In the genomic region with DNA sequence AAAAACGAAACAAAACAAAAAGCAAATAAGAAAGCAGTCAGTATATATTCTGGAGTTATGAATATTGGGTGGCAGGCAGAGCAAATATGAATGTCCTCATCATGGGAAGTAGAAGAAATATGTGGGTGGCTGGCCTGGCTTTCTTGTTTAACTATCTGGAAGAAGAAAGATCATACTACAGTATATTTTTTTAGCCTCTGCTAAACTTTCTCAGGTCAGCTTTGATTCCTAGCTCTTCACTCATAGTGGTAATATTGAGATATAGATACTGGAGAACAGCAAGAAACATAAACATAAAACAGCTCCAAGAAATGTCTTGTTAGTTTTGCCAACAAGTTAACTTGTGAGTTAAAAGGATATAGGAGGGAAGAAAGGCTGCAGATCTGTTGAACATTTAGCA, we compare ENCODE assay signal across 18 cellular contexts.
DNase-seq lines count a peak whose midpoint lies in the region; ATAC-seq, FAIRE-seq and TF ChIP-seq lines count a peak whose summit lies in the region.
"Had no signal": no experiment of that assay in that cellular context is flagged by ENCODE, and none has a peak within 500 bp of the region (broad histone marks: within the 10 kb centered on the region; RNA-seq: fewer than 3 reads in every experiment).

No MANE protein-coding gene starts in this region.

- no peak for TF ChIP-seq RAD21 in liver (IDR thresholded peaks at IDR 0.05)
- no peak for TF ChIP-seq RAD21 in HepG2 (CRISPR knock-in tag; IDR thresholded peaks at IDR 0.05)

- in situ Hi-C loops in HepG2 (cut with HindIII; ENCODE audit: extremely low pct_ligation_motif_present, low pct_unique_long_range_greater_than_20kb), result no loop called here

- no peak overlapping the region for H2AFZ ChIP-seq in HepG2 (ENCODE audit: low read length)

- FAIRE-seq in HepG2 (lab: Jason Lieb, UNC), result no peak
- FAIRE-seq: A204.1 had no signal

- H3K4me3 Mint-ChIP-seq in mesothelial cell of epicardium, result no peak overlapping the region
- H3K4me3 Mint-ChIP-seq: activated T-helper 17 cell treated with anti-CD3 and anti-CD28 coated beads, Interleukin-2, amount 50 U/mL, for 72 hours; natural killer cell treated with Interleukin-12 subunit alpha and Interleukin-12 subunit beta and Interleukin-15 and Interleukin-18, amount 100 ng/mL, for 72 hours; T-helper 2 cell treated with Interferon-gamma antibody and Interleukin-4, amounts not matched to agents 5 μg/mL and 100 μg/mL, for 36 hours had no signal

- H3K9me3 ChIP-seq in liver (ENCODE audit: control insufficient read depth in 4 of 4, low read length in 3 of 4), result no peaks in the 10 kb centered on the region
- H3K9me3 ChIP-seq in HepG2 (ENCODE audit: low read length), result no peaks in the 10 kb centered on the region
- H3K9me3 ChIP-seq: adrenal gland, thyroid gland had no signal

- CTCF ChIA-PET in HepG2 (lab: Yijun Ruan, JAX; ENCODE audit: low intra/inter-chr PET ratio, low total read pairs), result no interaction called here
- CTCF ChIA-PET in GM10248 (lab: Yijun Ruan, JAX), result interaction anchor here (0.6 to 0.9 kb wide), 2 partner anchors 10 to 119 kb away, joined by 3 read pairs; no protein-coding TSS in a partner anchor

- no peaks in the 10 kb centered on the region for H3K9me3 Mint-ChIP-seq in mesothelial cell of epicardium
- H3K9me3 Mint-ChIP-seq: activated T-helper 17 cell treated with anti-CD3 and anti-CD28 coated beads, Interleukin-2, amount 50 U/mL, for 72 hours; natural killer cell treated with Interleukin-12 subunit alpha and Interleukin-12 subunit beta and Interleukin-15 and Interleukin-18, amount 100 ng/mL, for 72 hours; T-helper 2 cell treated with Interferon-gamma antibody and Interleukin-4, amounts not matched to agents 5 μg/mL and 100 μg/mL, for 36 hours had no signal

- no peak for DNase-seq in HepG2 (ENCODE audit: low spot score)
- peak; percentile 80 for DNase-seq in choroid plexus epithelial cell (ENCODE audit: low read depth)
- DNase-seq in mesothelial cell of epicardium (ENCODE audit: low spot score in 2 of 2, unreplicated experiment in 2 of 2), result no peak
- no peak for DNase-seq in T-helper 2 cell
- no peak for DNase-seq in GM10248 (ENCODE audit: extremely low spot score)
- DNase-seq: activated CD4-positive, CD25-positive, alpha-beta regulatory T cell treated with anti-CD3 and anti-CD28 coated beads, Interleukin-2, amount 50 U/mL, for 72 hours; adrenal gland; NCI-H1694 treated with DMSO at 0.1 percent for 48 hours; NCI-H345; SIG-M5; thyroid gland had no signal

- peak overlapping the region; percentile 73 to 89 for H3K27ac ChIP-seq in liver (ENCODE audit: low read depth in 1 of 2, low read length in 2 of 2)
- H3K27ac ChIP-seq in HepG2 (ENCODE audit: extremely low read length, insufficient read depth, low read length), result no peak overlapping the region
- H3K27ac ChIP-seq: adrenal gland, thyroid gland had no signal

- no peak overlapping the region for H3K4me2 ChIP-seq in HepG2 (ENCODE audit: low read depth, low read length)

- no peaks in the 10 kb centered on the region for H4K20me1 ChIP-seq in HepG2 (ENCODE audit: insufficient read depth, low read length)

- intact Hi-C loops in HepG2 (cut with micrococcal nuclease; ENCODE audit: unreplicated experiment), result no loop called here

- TF ChIP-seq EP300 in HepG2 (IDR thresholded peaks at IDR 0.05; ENCODE audit: low read depth in 2 of 2, low read length in 2 of 2), result no peak
- TF ChIP-seq EP300 in HepG2 (CRISPR knock-in tag; IDR thresholded peaks at IDR 0.05; ENCODE audit: borderline replicate concordance), result no peak

- H3K4me1 Mint-ChIP-seq in mesothelial cell of epicardium, result peaks cover 48% of the 10 kb centered on the region
- H3K4me1 Mint-ChIP-seq: activated T-helper 17 cell treated with anti-CD3 and anti-CD28 coated beads, Interleukin-2, amount 50 U/mL, for 72 hours had no signal

- H3K27me3 Mint-ChIP-seq in mesothelial cell of epicardium (ENCODE audit: low read depth), result no peaks in the 10 kb centered on the region

- no peaks in the 10 kb centered on the region for H3K79me2 ChIP-seq in HepG2 (ENCODE audit: insufficient read depth, low read length)

- 56% methylated on average over 1 of the region's 1 CpG for WGBS in liver
- WGBS in HepG2 (ENCODE audit: low lambda C conversion rate), result 7% methylated on average over 1 of the region's 1 CpG

- POLR2A ChIA-PET in HepG2 (lab: Yijun Ruan, JAX), result no interaction called here
- POLR2A ChIA-PET in GM10248 (lab: Yijun Ruan, JAX), result no interaction called here

- BruUV-seq in HepG2 (replicated peaks; lab: Mats Ljungman, UMichigan), result no TSS peak

- H3K36me3 ChIP-seq in liver (ENCODE audit: control insufficient read depth in 4 of 4, insufficient read depth in 3 of 4, low read depth in 1 of 4, low read length in 3 of 4) (peaks cover 0 to 4% (median 2%) of the 10 kb centered on the region in 4 donors), HepG2 (replicated peaks in 1 of 2; ENCODE audit: control insufficient read depth in 1 of 2, insufficient read depth in 2 of 2, low read length in 2 of 2) (no peaks in the 10 kb centered on the region)
- H3K36me3 ChIP-seq: adrenal gland, thyroid gland had no signal

- peaks cover 18% of the 10 kb centered on the region for H3K36me3 Mint-ChIP-seq in mesothelial cell of epicardium
- H3K36me3 Mint-ChIP-seq: natural killer cell treated with Interleukin-12 subunit alpha and Interleukin-12 subunit beta and Interleukin-15 and Interleukin-18, amount 100 ng/mL, for 72 hours had no signal

- ATAC-seq in HepG2 (no peak), HG03159 (IDR thresholded peaks at IDR 0.05; ENCODE audit: unreplicated experiment) (no peak), GM19324 (IDR thresholded peaks at IDR 0.05; ENCODE audit: low FRiP score, unreplicated experiment) (no peak)
- ATAC-seq: activated T-helper 17 cell treated with anti-CD3 and anti-CD28 coated beads, Interleukin-2, amount 50 U/mL, for 72 hours; natural killer cell treated with Interleukin-12 subunit alpha and Interleukin-12 subunit beta and Interleukin-15 and Interleukin-18, amount 100 ng/mL, for 72 hours had no signal

- no peak for TF ChIP-seq CTCF in liver (IDR thresholded peaks at IDR 0.05; ENCODE audit: low read depth, low read length, missing input control)
- TF ChIP-seq CTCF in HepG2 (CRISPR knock-in tag; IDR thresholded peaks at IDR 0.05), result no peak
- no peak for TF ChIP-seq CTCF in choroid plexus epithelial cell (conservative IDR thresholded peaks at IDR 0.05; ENCODE audit: low read depth, low read length)
- no peak for TF ChIP-seq CTCF in mesothelial cell of epicardium (IDR thresholded peaks at IDR 0.05; ENCODE audit: unreplicated experiment)
- TF ChIP-seq CTCF in GM10248 (IDR thresholded peaks at IDR 0.05; ENCODE audit: control extremely low read depth, extremely low read depth, low read depth, missing control alignments), result no peak

- no peak for TF ChIP-seq POLR2A in HepG2 (IDR thresholded peaks at IDR 0.05; ENCODE audit: insufficient read depth in 1 of 2, low read depth in 2 of 2, low read length in 2 of 2)

- no peak overlapping the region for H3K9ac ChIP-seq in liver (ENCODE audit: low read depth in 1 of 2, low read length in 2 of 2)
- no peak overlapping the region for H3K9ac ChIP-seq in HepG2 (ENCODE audit: insufficient read depth, low read depth, low read length)

- H3K4me1 ChIP-seq in liver (ENCODE audit: control insufficient read depth in 4 of 4, insufficient read depth in 4 of 4, low read length in 3 of 4), result peaks cover 19 to 57% (median 48%) of the 10 kb centered on the region in 4 donors
- H3K4me1 ChIP-seq in HepG2 (ENCODE audit: insufficient read depth, low read length), result peaks cover 14% of the 10 kb centered on the region

- no peaks in the 10 kb centered on the region for H3K27me3 ChIP-seq in liver (ENCODE audit: control insufficient read depth in 4 of 4, insufficient read depth in 4 of 4, low read length in 3 of 4)
- peaks cover 1 to 9% of the 10 kb centered on the region in 2 experiments; a peak in 1 of 5 replicates for H3K27me3 ChIP-seq in HepG2 (ENCODE audit: control insufficient read depth in 1 of 2, insufficient read depth in 2 of 2, low read length in 2 of 2)
- H3K27me3 ChIP-seq: adrenal gland, thyroid gland had no signal

- H3K4me3 ChIP-seq in liver (ENCODE audit: low read depth in 1 of 3, low read length in 3 of 3) (no peak overlapping the region), HepG2 (replicated peaks in 1 of 3; ENCODE audit: insufficient read depth in 1 of 3, low read depth in 2 of 3, low read length in 3 of 3) (no peak overlapping the region), choroid plexus epithelial cell (ENCODE audit: low read depth, low read length) (no peak overlapping the region)
- H3K4me3 ChIP-seq: adrenal gland, thyroid gland had no signal

- H3K27ac Mint-ChIP-seq in mesothelial cell of epicardium, result peak overlapping the region; percentile 70
- H3K27ac Mint-ChIP-seq: activated T-helper 17 cell treated with anti-CD3 and anti-CD28 coated beads, Interleukin-2, amount 50 U/mL, for 72 hours; natural killer cell treated with Interleukin-12 subunit alpha and Interleukin-12 subunit beta and Interleukin-15 and Interleukin-18, amount 100 ng/mL, for 72 hours; T-helper 2 cell treated with Interferon-gamma antibody and Interleukin-4, amounts not matched to agents 5 μg/mL and 100 μg/mL, for 36 hours had no signal

TF ChIP-seq in liver, 16 proteins besides CTCF, POLR2A, EP300 and RAD21:
- TF ChIP-seq EGR1 (IDR thresholded peaks at IDR 0.05; ENCODE audit: low read depth in 2 of 2) (no peak), YY1 (IDR thresholded peaks at IDR 0.05) (no peak), JUND (IDR thresholded peaks at IDR 0.05) (no peak), HNF4G (IDR thresholded peaks at IDR 0.05) (no peak), FOXA1 (IDR thresholded peaks at IDR 0.05) (no peak)
- TF ChIP-seq, protein P1, sequence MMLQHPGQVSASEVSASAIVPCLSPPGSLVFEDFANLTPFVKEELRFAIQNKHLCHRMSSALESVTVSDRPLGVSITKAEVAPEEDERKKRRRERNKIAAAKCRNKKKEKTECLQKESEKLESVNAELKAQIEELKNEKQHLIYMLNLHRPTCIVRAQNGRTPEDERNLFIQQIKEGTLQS (IDR thresholded peaks at IDR 0.05), result no peak

TF ChIP-seq in HepG2, 621 proteins besides CTCF, POLR2A, EP300 and RAD21 (continues in another document):
- TF ChIP-seq ZNF317 (CRISPR knock-in tag; IDR thresholded peaks at IDR 0.05) (no peak), SRF (IDR thresholded peaks at IDR 0.05; ENCODE audit: low read depth, low read length) (no peak), NFYB (CRISPR knock-in tag; IDR thresholded peaks at IDR 0.05) (no peak)
